In the genomic region with DNA sequence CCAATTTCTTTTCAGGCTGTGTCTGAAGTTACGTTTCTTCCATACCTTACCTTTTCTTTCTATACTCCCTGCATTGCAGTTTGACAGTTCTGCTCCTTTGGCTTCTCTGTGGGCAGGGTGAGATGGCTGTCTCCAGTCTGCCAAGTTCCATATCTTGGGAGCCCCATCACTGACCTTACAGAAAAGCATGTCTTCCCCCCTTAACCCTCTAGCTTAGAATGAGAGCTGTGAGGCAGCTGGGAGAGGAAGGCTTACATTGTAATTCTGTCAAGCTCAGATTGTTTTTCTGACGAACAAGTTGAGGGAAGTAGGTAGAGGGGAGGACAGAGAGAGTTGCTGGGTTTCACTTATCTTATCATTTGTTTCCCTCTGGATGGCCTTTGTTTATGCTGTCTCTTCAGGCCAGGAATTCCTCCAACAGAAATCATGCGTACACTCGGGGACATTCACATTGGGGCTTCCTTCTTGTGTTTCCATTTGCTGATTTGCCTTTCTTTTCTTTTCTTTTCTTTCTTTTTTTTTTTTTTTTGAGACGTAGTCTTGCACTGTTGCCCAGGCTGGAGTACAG, we compare ENCODE assay signal across 24 cellular contexts. TPM values are rescaled to one million over a fixed set of nuclear protein-coding genes. Genes with fewer than 3 reads are reported as not detected.
DNase-seq lines count a peak whose midpoint lies in the region; ATAC-seq, FAIRE-seq and TF ChIP-seq lines count a peak whose summit lies in the region.
"Had no signal": no experiment of that assay in that cellular context is flagged by ENCODE, and none has a peak within 500 bp of the region (broad histone marks: within the 10 kb centered on the region; RNA-seq: fewer than 3 reads in every experiment).

No MANE protein-coding gene starts in this region.

- peak overlapping the region; percentile 12 to 69 (median 58) for H3K27ac Mint-ChIP-seq in nephron
- no peak overlapping the region for H3K27ac Mint-ChIP-seq in effector memory CD8-positive, alpha-beta T cell
- H3K27ac Mint-ChIP-seq: activated naive CD4-positive, alpha-beta T cell treated with anti-CD3 and anti-CD28 coated beads, Interleukin-2, amount 50 U/mL, for 24 hours; stimulated activated naive CD8-positive, alpha-beta T cell treated with anti-CD3 and anti-CD28 coated beads, Interleukin-15, Interleukin-2, amounts not matched to agents 100 ng/mL and 50 ng/mL, for 24 hours had no signal

- POLR2A ChIA-PET in K562 (lab: Yijun Ruan, JAX): no interaction called here

- TF ChIP-seq CTCF in K562 (IDR thresholded peaks at IDR 0.05 in 2 of 3, conservative IDR thresholded peaks at IDR 0.05 in 1 of 3; ENCODE audit: insufficient read depth in 2 of 3, low read depth in 1 of 3, low read length in 3 of 3) (no peak), nephron (IDR thresholded peaks at IDR 0.05; ENCODE audit: unreplicated experiment in 3 of 3) (no peak), omental fat pad (IDR thresholded peaks at IDR 0.05) (no peak)

- H3K9ac ChIP-seq in K562 (ENCODE audit: insufficient read depth in 1 of 2, low read depth in 2 of 2, low read length in 2 of 2): no peak overlapping the region

- no peak overlapping the region for H2AFZ ChIP-seq in K562 (ENCODE audit: low read depth, low read length)

- intact Hi-C loops in K562 (cut with micrococcal nuclease): no loop called here
- intact Hi-C loops in left cardiac atrium (cut with DNase I): loop anchor here in 1 of 2 donors (10.0 kb wide), 1 partner anchor 57 kb away; no protein-coding TSS in a partner anchor

- peaks cover 11% of the 10 kb centered on the region for H3K36me3 Mint-ChIP-seq in nephron (ENCODE audit: low read depth)
- H3K36me3 Mint-ChIP-seq in effector memory CD8-positive, alpha-beta T cell (ENCODE audit: insufficient read depth): no peaks in the 10 kb centered on the region
- H3K36me3 Mint-ChIP-seq: activated naive CD4-positive, alpha-beta T cell treated with anti-CD3 and anti-CD28 coated beads, Interleukin-2, amount 50 U/mL, for 24 hours had no signal

- FAIRE-seq in HTR-8/SVneo (lab: Jason Lieb, UNC) (peak; percentile 83), K562 (lab: Jason Lieb, UNC) (peak; percentile 77)
- FAIRE-seq: A204.1, TTC549 had no signal

- H3K9me3 ChIP-seq in K562 (replicated peaks; ENCODE audit: control insufficient read depth, insufficient read depth, low read depth, low read length): no peaks in the 10 kb centered on the region
- H3K9me3 ChIP-seq: BE2C, esophagus squamous epithelium, transverse colon had no signal

- no peak for TF ChIP-seq POLR2A in K562 (conservative IDR thresholded peaks at IDR 0.05)

- peak; percentile 43 for ATAC-seq in K562
- ATAC-seq in left cardiac atrium: peak; percentile 20 to 53
- ATAC-seq in omental fat pad (ENCODE audit: low FRiP score): no peak
- ATAC-seq in effector memory CD8-positive, alpha-beta T cell (replicated peaks): no peak
- no peak for ATAC-seq in HG03196 (IDR thresholded peaks at IDR 0.05; ENCODE audit: unreplicated experiment)

- no peak for TF ChIP-seq EP300 in K562 (IDR thresholded peaks at IDR 0.05; ENCODE audit: low read length)

- peaks cover 52% of the 10 kb centered on the region for H3K4me1 Mint-ChIP-seq in nephron
- H3K4me1 Mint-ChIP-seq in effector memory CD8-positive, alpha-beta T cell (ENCODE audit: low read depth in 2 of 2): peaks cover 6% of the 10 kb centered on the region in 2 donors

- no peak for TF ChIP-seq RAD21 in K562 (CRISPR knock-in tag; conservative IDR thresholded peaks at IDR 0.05 in 1 of 2, IDR thresholded peaks at IDR 0.05 in 1 of 2)

- no peaks in the 10 kb centered on the region for H3K9me1 ChIP-seq in K562 (ENCODE audit: control insufficient read depth, insufficient read depth, low read length)

- H3K4me3 Mint-ChIP-seq in nephron: no peak overlapping the region
- H3K4me3 Mint-ChIP-seq in effector memory CD8-positive, alpha-beta T cell: no peak overlapping the region
- H3K4me3 Mint-ChIP-seq: activated naive CD4-positive, alpha-beta T cell treated with anti-CD3 and anti-CD28 coated beads, Interleukin-2, amount 50 U/mL, for 24 hours; H9; stimulated activated naive CD8-positive, alpha-beta T cell treated with anti-CD3 and anti-CD28 coated beads, Interleukin-15, Interleukin-2, amounts not matched to agents 100 ng/mL and 50 ng/mL, for 24 hours had no signal

- H3K9me3 Mint-ChIP-seq in nephron: no peaks in the 10 kb centered on the region
- H3K9me3 Mint-ChIP-seq in effector memory CD8-positive, alpha-beta T cell: no peaks in the 10 kb centered on the region
- H3K9me3 Mint-ChIP-seq: activated naive CD4-positive, alpha-beta T cell treated with anti-CD3 and anti-CD28 coated beads, Interleukin-2, amount 50 U/mL, for 24 hours; H9; stimulated activated naive CD8-positive, alpha-beta T cell treated with anti-CD3 and anti-CD28 coated beads, Interleukin-15, Interleukin-2, amounts not matched to agents 100 ng/mL and 50 ng/mL, for 24 hours had no signal

- no peaks in the 10 kb centered on the region for H3K27me3 Mint-ChIP-seq in nephron (ENCODE audit: low read depth)
- H3K27me3 Mint-ChIP-seq in effector memory CD8-positive, alpha-beta T cell: no peaks in the 10 kb centered on the region
- H3K27me3 Mint-ChIP-seq: activated naive CD4-positive, alpha-beta T cell treated with anti-CD3 and anti-CD28 coated beads, Interleukin-2, amount 50 U/mL, for 24 hours; stimulated activated naive CD8-positive, alpha-beta T cell treated with anti-CD3 and anti-CD28 coated beads, Interleukin-15, Interleukin-2, amounts not matched to agents 100 ng/mL and 50 ng/mL, for 24 hours had no signal

- no peaks in the 10 kb centered on the region for H3K36me3 ChIP-seq in K562 (ENCODE audit: control insufficient read depth, insufficient read depth, low read length)
- H3K36me3 ChIP-seq: BE2C, esophagus squamous epithelium, transverse colon had no signal

- H3K4me3 ChIP-seq in K562: no peak overlapping the region
- H3K4me3 ChIP-seq: esophagus squamous epithelium, transverse colon had no signal

- H3K79me2 ChIP-seq in K562 (ENCODE audit: control insufficient read depth, insufficient read depth, low read length): peaks cover 24% of the 10 kb centered on the region; the same call in 2 of the 3 replicates

- no peak for DNase-seq in HTR-8/SVneo (ENCODE audit: insufficient read length, low spot score)
- peak; percentile 12 to 52 (median 31) for DNase-seq in K562 (ENCODE audit: extremely low read depth in 1 of 4, low spot score in 3 of 4)
- DNase-seq in left cardiac atrium: no peak
- no peak for DNase-seq in omental fat pad (ENCODE audit: low spot score)
- DNase-seq in amygdala (lab: John Stamatoyannopoulos, UW): no peak
- no peak for DNase-seq in effector memory CD8-positive, alpha-beta T cell
- DNase-seq: activated CD4-positive, alpha-beta T cell treated with anti-CD3 and anti-CD28 coated beads, Interleukin-2, amount 50 U/mL, for 1 hour; BE2C; DMS79; effector CD4-positive, alpha-beta T cell; esophagus squamous epithelium; H9; KG1; NCI-H1694; retina; SHP77; stimulated activated CD4-positive, alpha-beta T cell treated with anti-CD3 and anti-CD28 coated beads, Interleukin-12 subunit alpha, Interleukin-12 subunit beta, amount 100 ng/mL, for 4 hours; transverse colon had no signal

- H3K4me1 ChIP-seq in K562 (replicated peaks in 1 of 2; ENCODE audit: control insufficient read depth in 2 of 2, insufficient read depth in 2 of 2, low read length in 2 of 2): peaks cover 7 to 23% of the 10 kb centered on the region in 2 experiments; a peak in 4 of 5 replicates
- H3K4me1 ChIP-seq: BE2C had no signal

- H3K27ac ChIP-seq in K562 (ENCODE audit: extremely low read depth, low read depth, low read length): no peak overlapping the region

- CTCF ChIA-PET in K562 (lab: Yijun Ruan, JAX; ENCODE audit: low intra/inter-chr PET ratio): no interaction called here

- in situ Hi-C loops in K562 (cut with MboI): no loop called here

- BruUV-seq in K562 (replicated peaks; lab: Mats Ljungman, UMichigan): no TSS peak

- WGBS in K562 (ENCODE audit: insufficient coverage, low coverage, missing lambda C conversion rate): 4% methylated on average over 2 of the region's 5 CpGs

- no peak overlapping the region; the same call in 1 of the 2 replicates for H3K4me2 ChIP-seq in K562 (ENCODE audit: insufficient read depth, low read length)

- H4K20me1 ChIP-seq in K562 (replicated peaks; ENCODE audit: control insufficient read depth, insufficient read depth, low read length): no peaks in the 10 kb centered on the region

- H3K27me3 ChIP-seq in K562 (ENCODE audit: control insufficient read depth in 2 of 2, insufficient read depth in 2 of 2, low read length in 2 of 2): no peaks in the 10 kb centered on the region
- H3K27me3 ChIP-seq: BE2C, esophagus squamous epithelium, transverse colon had no signal

TF ChIP-seq in K562, 482 proteins besides CTCF, POLR2A, EP300 and RAD21 (continues in another document):
- TF ChIP-seq CCAR2 (IDR thresholded peaks at IDR 0.05; ENCODE audit: low read depth, low read length) (no peak), RBM34 (IDR thresholded peaks at IDR 0.05; ENCODE audit: borderline replicate concordance, insufficient read depth, low read length) (no peak), NCOA2 (IDR thresholded peaks at IDR 0.05; ENCODE audit: partially characterized antibody in 2 of 2) (no peak), ETV1 (tag; conservative IDR thresholded peaks at IDR 0.05; ENCODE audit: low read depth) (no peak), FIP1L1 (IDR thresholded peaks at IDR 0.05; ENCODE audit: low read depth, low read length, poor library complexity, severe bottlenecking) (no peak), ZNF224 (CRISPR knock-in tag; IDR thresholded peaks at IDR 0.05) (no peak), PTRF (tag; IDR thresholded peaks at IDR 0.05) (no peak), XRCC3 (IDR thresholded peaks at IDR 0.05) (no peak), NCOA6 (IDR thresholded peaks at IDR 0.05) (no peak)

RNA-seq across cellular contexts. Expression of gene DAAM1, which starts 9.3 kb away (rescaled TPM):
- 14.8 and 51.6 TPM in 2 replicates for total RNA-seq in K562 (2011; cell fraction: chromatin; rRNA removed; ENCODE audit: low replicate concordance)
- 7.2 and 11.1 TPM in 2 replicates for total RNA-seq in K562 (2011; cell fraction: nucleolus; rRNA removed)
- 19.7 and 34.7 TPM in 2 replicates for total RNA-seq in K562 (2011; cell fraction: nucleoplasm; rRNA removed)
- total RNA-seq in K562 (2014; rRNA removed): 3.0 and 4.3 TPM in 2 replicates
- total RNA-seq in K562 (2014; rRNA removed; fragmentation: Illumina TruSeq; extraction: Trizol): 6.7 and 10.9 TPM in 2 replicates
- total RNA-seq in K562 (2015; rRNA removed; fragmentation: Illumina TruSeq; extraction: Trizol): 4.6 and 5.5 TPM in 2 replicates
- total RNA-seq in K562 (2021): 10.5 and 11.6 TPM in 2 replicates
- 8.4 and 10.5 TPM in 2 replicates for polyA plus RNA-seq in K562 (2011; rRNA removed)
- polyA plus RNA-seq in K562 (2011; cell fraction: cytosol; rRNA removed): 1.2 and 3.4 TPM in 2 replicates
- 5.4 and 10.2 TPM in 2 replicates for polyA plus RNA-seq in K562 (2011; cell fraction: nucleus; rRNA removed)
- 3.9 and 5.9 TPM in 2 replicates for polyA plus RNA-seq in K562 (2012)
- polyA plus RNA-seq in K562 (2014; fragmentation: Illumina TruSeq; extraction: Trizol): 8.2 and 10.6 TPM in 2 replicates
- 1 to 10 TPM; 3.6 to 6.3 TPM for polyA plus RNA-seq in K562 (2014; fragmentation: Nextera tagmentation; extraction: Ambion mirVana)
- 5.0 and 7.0 TPM in 2 replicates for polyA plus RNA-seq in K562 (2014; rRNA removed)
- 38.4 and 55.9 TPM in 2 replicates for polyA minus RNA-seq in K562 (2011; rRNA and poly(A)+ RNA removed)
- polyA minus RNA-seq in K562 (2011; cell fraction: cytosol; rRNA and poly(A)+ RNA removed): 3.5 and 3.6 TPM in 2 replicates
- polyA minus RNA-seq in K562 (2011; cell fraction: nucleus; rRNA and poly(A)+ RNA removed): 20.7 and 36.2 TPM in 2 replicates
- 10 to 100 TPM; 87.2 to 97.1 TPM for total RNA-seq in left cardiac atrium
- total RNA-seq in omental fat pad: 10 to 100 TPM; 49.8 to 73.6 (median 51.6) TPM

Comparison
In these comparisons a context has a peak if more than half of its experiments do, and no peak if none do; other contexts are left out.
1. DNase-seq: peak in K562 (4 of 4); none in HTR-8/SVneo (single experiment), left cardiac atrium (single experiment), omental fat pad (single experiment), amygdala (0 of 56) and effector memory CD8-positive, alpha-beta T cell (0 of 3).
2. ATAC-seq: peak in K562 (single experiment) and left cardiac atrium (2 of 2); none in omental fat pad (single experiment), effector memory CD8-positive, alpha-beta T cell (single experiment) and HG03196 (single experiment).
3. H3K27ac Mint-ChIP-seq: peak in nephron (3 of 3); none in effector memory CD8-positive, alpha-beta T cell (0 of 2).